In the genomic region with DNA sequence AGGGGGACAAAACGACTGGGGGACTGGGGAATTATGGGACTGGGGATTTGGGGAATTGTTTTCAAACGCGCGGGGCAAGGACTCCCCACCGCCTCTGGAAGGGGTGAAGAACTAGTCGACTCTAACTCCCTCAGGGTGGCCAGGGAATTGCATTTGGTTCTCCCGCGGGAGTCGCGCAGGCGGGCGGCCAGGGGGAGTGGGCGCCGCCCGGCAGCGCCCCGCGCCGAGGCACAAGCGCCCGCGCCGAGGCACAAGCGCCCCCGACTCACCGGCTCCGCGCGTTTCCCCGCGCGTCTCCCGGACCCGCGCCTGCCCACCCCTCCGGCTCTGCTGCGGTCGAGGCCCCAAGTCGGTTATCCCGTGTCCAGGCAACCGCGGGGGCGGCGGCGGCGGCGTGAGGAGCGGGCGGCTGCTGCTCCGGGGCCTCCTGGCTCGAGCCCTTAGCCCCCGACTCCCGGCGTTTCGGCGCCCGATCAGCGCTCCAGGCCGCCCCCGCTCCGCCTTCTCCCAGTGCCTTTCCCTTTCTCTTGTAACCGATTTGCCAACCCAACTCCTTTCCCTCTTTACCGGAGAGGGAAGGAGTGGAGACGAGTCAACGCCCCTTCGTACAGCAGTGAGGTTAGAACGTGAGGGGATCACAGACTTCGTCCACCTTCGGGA, we compare ENCODE assay signal across 9 cellular contexts. TPM values are rescaled to one million over a fixed set of nuclear protein-coding genes. Genes with fewer than 3 reads are reported as not detected.
DNase-seq lines count a peak whose midpoint lies in the region; ATAC-seq and TF ChIP-seq lines count a peak whose summit lies in the region.
"Had no signal": no experiment of that assay in that cellular context is flagged by ENCODE, and none has a peak within 500 bp of the region (broad histone marks: within the 10 kb centered on the region; RNA-seq: fewer than 3 reads in every experiment).

A gene with protein sequence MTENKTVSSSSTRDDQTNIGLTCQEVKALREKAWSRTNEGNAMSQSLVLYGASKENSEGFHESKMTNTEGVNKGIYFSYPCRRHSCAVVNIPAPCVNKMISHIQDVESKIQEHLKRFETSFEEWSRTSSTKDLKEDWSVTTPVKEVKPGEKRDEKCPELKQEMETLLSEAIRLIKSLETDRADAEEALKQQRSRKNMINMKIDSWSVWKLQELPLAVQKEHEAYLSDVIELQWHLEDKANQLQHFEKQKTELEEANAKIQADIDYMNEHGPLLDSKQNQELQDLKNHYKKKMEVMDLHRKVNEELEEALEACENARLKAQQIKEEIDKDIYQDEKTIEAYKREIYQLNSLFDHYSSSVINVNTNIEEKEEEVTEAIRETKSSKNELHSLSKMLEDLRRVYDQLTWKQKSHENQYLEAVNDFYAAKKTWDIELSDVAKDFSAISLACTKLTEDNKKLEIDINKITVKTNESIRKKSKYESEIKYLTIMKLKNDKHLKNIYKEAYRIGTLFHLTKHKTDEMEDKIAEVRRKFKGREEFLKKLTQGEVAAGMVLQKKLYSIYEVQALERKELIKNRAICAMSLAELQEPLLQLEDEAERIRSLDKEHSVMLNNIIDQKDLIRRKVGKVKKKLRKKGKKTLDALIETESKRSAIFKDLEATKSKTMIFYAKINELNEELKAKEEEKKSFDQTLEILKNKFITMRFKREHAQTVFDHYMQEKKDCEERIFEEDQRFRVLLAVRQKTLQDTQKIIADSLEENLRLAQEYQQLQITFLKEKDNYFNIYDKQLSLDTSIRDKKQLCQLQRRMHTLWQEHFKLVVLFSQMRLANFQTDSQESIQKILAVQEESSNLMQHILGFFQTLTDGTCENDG (minus strand): TSS at position 338 of the 660 bp plus-strand sequence. CDS start 28,633 bp downstream, outside the sequence.

- TF ChIP-seq CTCF in breast epithelium (IDR thresholded peaks at IDR 0.05) (no peak), MCF 10A (IDR thresholded peaks at IDR 0.05; ENCODE audit: unreplicated experiment) (no peak), vagina (IDR thresholded peaks at IDR 0.05) (no peak)

- DNase-seq in breast epithelium (ENCODE audit: low spot score in 2 of 2) (no peak), MCF 10A (ENCODE audit: unreplicated experiment) (no peak), ecto neural progenitor cell (ENCODE audit: low spot score) (peak; percentile 84), medulla oblongata (ENCODE audit: extremely low spot score) (peak; percentile 15), vagina (ENCODE audit: extremely low spot score in 2 of 2) (no peak)
- no peak for DNase-seq in stimulated activated naive CD8-positive, alpha-beta T cell treated with anti-CD3 and anti-CD28 coated beads, Interleukin-15, amount 100 ng/mL, for 72 hours
- no peak for DNase-seq in activated CD4-positive, CD25-positive, alpha-beta regulatory T cell treated with anti-CD3 and anti-CD28 coated beads, Interleukin-2, amount 50 U/mL, for 72 hours
- no peak for DNase-seq in stimulated activated CD8-positive, alpha-beta memory T cell treated with anti-CD3 and anti-CD28 coated beads, Interleukin-4, amount 100 ng/mL, for 48 hours

- H3K27me3 ChIP-seq in breast epithelium = peaks cover 0 to 3% of the 10 kb centered on the region in 2 donors
- H3K27me3 ChIP-seq in vagina = no peaks in the 10 kb centered on the region

- TF ChIP-seq POLR2A in breast epithelium (IDR thresholded peaks at IDR 0.05) = no peak
- no peak for TF ChIP-seq POLR2A in vagina (IDR thresholded peaks at IDR 0.05)

- H3K27ac ChIP-seq in breast epithelium (peak within 1 kb of the TSS; percentile 43 to 69), vagina (peak within 1 kb of the TSS; percentile 75)

- no peak for ATAC-seq in stimulated activated naive CD8-positive, alpha-beta T cell treated with anti-CD3 and anti-CD28 coated beads, Interleukin-15, amount 100 ng/mL, for 72 hours

- no peaks in the 10 kb centered on the region for H3K4me1 Mint-ChIP-seq in MCF 10A (ENCODE audit: insufficient read depth, unreplicated experiment)
- H3K4me1 Mint-ChIP-seq in stimulated activated naive CD8-positive, alpha-beta T cell treated with anti-CD3 and anti-CD28 coated beads, Interleukin-15, amount 100 ng/mL, for 72 hours = no peaks in the 10 kb centered on the region

- H3K27me3 Mint-ChIP-seq in MCF 10A (ENCODE audit: insufficient read depth, unreplicated experiment) = peaks cover 82% of the 10 kb centered on the region
- peaks cover 26% of the 10 kb centered on the region for H3K27me3 Mint-ChIP-seq in stimulated activated naive CD8-positive, alpha-beta T cell treated with anti-CD3 and anti-CD28 coated beads, Interleukin-15, amount 100 ng/mL, for 72 hours

- H3K9me3 Mint-ChIP-seq in MCF 10A (ENCODE audit: unreplicated experiment) = no peaks in the 10 kb centered on the region
- H3K9me3 Mint-ChIP-seq in stimulated activated naive CD8-positive, alpha-beta T cell treated with anti-CD3 and anti-CD28 coated beads, Interleukin-15, amount 100 ng/mL, for 72 hours = peaks cover 0 to 6% of the 10 kb centered on the region in 2 donors

- H3K27ac Mint-ChIP-seq in MCF 10A (ENCODE audit: low read depth, unreplicated experiment) = no peak within 1 kb of the TSS
- no peak within 1 kb of the TSS for H3K27ac Mint-ChIP-seq in stimulated activated naive CD8-positive, alpha-beta T cell treated with anti-CD3 and anti-CD28 coated beads, Interleukin-15, amount 100 ng/mL, for 72 hours

- H3K9me3 ChIP-seq in breast epithelium = no peaks in the 10 kb centered on the region
- H3K9me3 ChIP-seq in vagina = no peaks in the 10 kb centered on the region

- peak within 1 kb of the TSS; percentile 38 to 74 (median 62) for H3K4me3 ChIP-seq in breast epithelium
- peak within 1 kb of the TSS; percentile 53 to 75 for H3K4me3 ChIP-seq in vagina

- no peaks in the 10 kb centered on the region for H3K36me3 Mint-ChIP-seq in MCF 10A (ENCODE audit: insufficient read depth, unreplicated experiment)

- no peak within 1 kb of the TSS for H3K4me3 Mint-ChIP-seq in MCF 10A (ENCODE audit: unreplicated experiment)
- no peak within 1 kb of the TSS for H3K4me3 Mint-ChIP-seq in stimulated activated naive CD8-positive, alpha-beta T cell treated with anti-CD3 and anti-CD28 coated beads, Interleukin-15, amount 100 ng/mL, for 72 hours

- intact Hi-C loops in breast epithelium (cut with DNase I; ENCODE audit: low total_unique reads) = no loop called here
- intact Hi-C loops in MCF 10A (cut with micrococcal nuclease) = no loop called here
- intact Hi-C loops in vagina (cut with DNase I) = no loop called here

- BruUV-seq in MCF 10A (replicated peaks; lab: Mats Ljungman, UMichigan) = no TSS peak

- CTCF ChIA-PET in MCF 10A (lab: Yijun Ruan, JAX) = no interaction called here

- POLR2A ChIA-PET in MCF 10A (lab: Yijun Ruan, JAX) = no interaction called here

- H3K4me1 ChIP-seq in breast epithelium (no peaks in the 10 kb centered on the region), vagina (peaks cover 6% of the 10 kb centered on the region)

- H3K36me3 ChIP-seq in breast epithelium (no peaks in the 10 kb centered on the region), vagina (no peaks in the 10 kb centered on the region)

RNA-seq across cellular contexts. Expression of the gene that starts here (rescaled TPM):
- 1 to 10 TPM; 1.6 to 4.6 (median 3.5) TPM for total RNA-seq in breast epithelium
- total RNA-seq in MCF 10A (2022) = 0.19 TPM in 1 of 2 replicates, not detected in the other
- 10.8 TPM for total RNA-seq in vagina
- total RNA-seq: lung microvascular endothelial cell had no signal

Comparison
In these comparisons a context has a peak if more than half of its experiments do, and no peak if none do; other contexts are left out.
1. DNase-seq: peak in ecto neural progenitor cell (single experiment) and medulla oblongata (single experiment); none in breast epithelium (0 of 2), MCF 10A (single experiment), vagina (0 of 2), stimulated activated naive CD8-positive, alpha-beta T cell treated with anti-CD3 and anti-CD28 coated beads, Interleukin-15, amount 100 ng/mL, for 72 hours (0 of 2), activated CD4-positive, CD25-positive, alpha-beta regulatory T cell treated with anti-CD3 and anti-CD28 coated beads, Interleukin-2, amount 50 U/mL, for 72 hours (single experiment) and stimulated activated CD8-positive, alpha-beta memory T cell treated with anti-CD3 and anti-CD28 coated beads, Interleukin-4, amount 100 ng/mL, for 48 hours (single experiment).